Comparison of ENCODE assay signal across 8 cellular contexts in genomic region chr3:11847035-11847394, GRCh38. TPM values are rescaled to one million over a fixed set of nuclear protein-coding genes. Genes with fewer than 3 reads are reported as not detected.
DNase-seq lines count a peak whose midpoint lies in the region; ATAC-seq and TF ChIP-seq lines count a peak whose summit lies in the region.

No MANE protein-coding gene starts in this region.

- H3K36me3 Mint-ChIP-seq in GM23338 (ENCODE audit: low read depth) = peaks cover 20% of the 10 kb centered on the region
- peaks cover 10% of the 10 kb centered on the region for H3K36me3 Mint-ChIP-seq in T-helper 17 cell (ENCODE audit: low read depth)

- no peaks in the 10 kb centered on the region for H3K9me3 ChIP-seq in T-helper 17 cell (ENCODE audit: control insufficient read depth, low read length, poor library complexity, severe bottlenecking)
- no peaks in the 10 kb centered on the region for H3K9me3 ChIP-seq in skeletal muscle tissue (ENCODE audit: control insufficient read depth in 3 of 3, low read length in 3 of 3)

- no peaks in the 10 kb centered on the region for H4K20me1 ChIP-seq in GM23338 (replicated peaks; ENCODE audit: insufficient read depth)

- TF ChIP-seq CTCF in GM23338 (conservative IDR thresholded peaks at IDR 0.05; ENCODE audit: low read depth in 2 of 2) (no peak), foreskin fibroblast (IDR thresholded peaks at IDR 0.05; ENCODE audit: low read depth, low read length) (no peak)

- H3K27ac Mint-ChIP-seq in GM23338 = no peak overlapping the region; the same call in 1 of the 2 replicates
- peak overlapping the region; percentile 96 for H3K27ac Mint-ChIP-seq in T-helper 17 cell

- H3K9me2 ChIP-seq in GM23338 (ENCODE audit: insufficient read depth) = no peaks in the 10 kb centered on the region

- intact Hi-C loops in head of caudate nucleus (cut with DNase I) = no loop called here

- peak overlapping the region; percentile 100 for H3K4me3 Mint-ChIP-seq in GM23338
- peak overlapping the region; percentile 99 for H3K4me3 Mint-ChIP-seq in T-helper 17 cell

- H3K27me3 ChIP-seq in GM23338 (ENCODE audit: insufficient read depth) (peaks cover 11% of the 10 kb centered on the region), skeletal muscle tissue (ENCODE audit: control insufficient read depth in 3 of 3, insufficient read depth in 3 of 3, low read length in 3 of 3) (peaks cover 0 to 3% (median 0%) of the 10 kb centered on the region in 3 donors)

- no peaks in the 10 kb centered on the region for H3F3A ChIP-seq in GM23338 (replicated peaks; ENCODE audit: low read depth)

- ATAC-seq in GM23338 = no peak
- ATAC-seq in T-helper 17 cell = no peak

- peaks cover 15% of the 10 kb centered on the region; the same call in 1 of the 2 replicates for H3K4me1 ChIP-seq in GM23338 (ENCODE audit: insufficient read depth)
- peaks cover 14 to 23% (median 20%) of the 10 kb centered on the region in 3 donors for H3K4me1 ChIP-seq in skeletal muscle tissue (ENCODE audit: control insufficient read depth in 3 of 3, insufficient read depth in 3 of 3, low read length in 3 of 3)

- H3K27me3 Mint-ChIP-seq in GM23338 (ENCODE audit: insufficient read depth, low read depth, poor library complexity) (peaks cover 9% of the 10 kb centered on the region), T-helper 17 cell (no peaks in the 10 kb centered on the region)

- H3K9ac ChIP-seq in skeletal muscle tissue (ENCODE audit: low read depth in 1 of 3, low read length in 3 of 3) = peak overlapping the region; percentile 90 to 99 (median 95)

- peaks cover 19% of the 10 kb centered on the region; the same call in 1 of the 2 replicates for H3K79me2 ChIP-seq in GM23338 (replicated peaks; ENCODE audit: insufficient read depth)

- H3K4me2 ChIP-seq in GM23338 = peak overlapping the region; percentile 94

- DNase-seq in GM23338 (ENCODE audit: low spot score) (no peak), T-helper 17 cell (no peak), foreskin fibroblast (no peak), NCI-H526 treated with DMSO at 0.1 percent for 48 hours (lab: John Stamatoyannopoulos, UW) (no peak), NCI-H1092 (lab: John Stamatoyannopoulos, UW) (no peak), head of caudate nucleus (no peak)
- DNase-seq in activated CD4-positive, CD25-positive, alpha-beta regulatory T cell treated with anti-CD3 and anti-CD28 coated beads, Interleukin-2, amount 50 U/mL, for 72 hours = no peak

- peaks cover 14% of the 10 kb centered on the region for H3K4me1 Mint-ChIP-seq in GM23338
- peaks cover 27% of the 10 kb centered on the region for H3K4me1 Mint-ChIP-seq in T-helper 17 cell

- H3K9me3 Mint-ChIP-seq in GM23338 = no peaks in the 10 kb centered on the region; the same call in 2 of the 3 replicates

- H2AFZ ChIP-seq in GM23338 = peak overlapping the region; percentile 98

- H3K27ac ChIP-seq in GM23338 (ENCODE audit: low read depth) (no peak overlapping the region), skeletal muscle tissue (ENCODE audit: low read depth, low read length) (peak overlapping the region; percentile 62)

- H3K36me3 ChIP-seq in GM23338 (ENCODE audit: insufficient read depth) (no peaks in the 10 kb centered on the region), skeletal muscle tissue (ENCODE audit: control insufficient read depth in 3 of 3, insufficient read depth in 3 of 3, low read length in 3 of 3) (peaks cover 10 to 19% (median 15%) of the 10 kb centered on the region in 3 donors)

- H3K4me3 ChIP-seq in GM23338 (peak overlapping the region; percentile 94), foreskin fibroblast (ENCODE audit: low read depth in 1 of 2, low read length in 2 of 2) (peak overlapping the region; percentile 94 to 96), skeletal muscle tissue (ENCODE audit: low read length in 3 of 3) (peak overlapping the region; percentile 96 to 100 (median 98))

TF ChIP-seq in GM23338, 12 proteins besides CTCF, POLR2A, EP300 and RAD21:
- no peak for TF ChIP-seq STAT1 (IDR thresholded peaks at IDR 0.05; ENCODE audit: unreplicated experiment)
- TF ChIP-seq REST (IDR thresholded peaks at IDR 0.05; ENCODE audit: unreplicated experiment) = no peak
- no peak for TF ChIP-seq NANOG (IDR thresholded peaks at IDR 0.05; ENCODE audit: borderline replicate concordance)
- peak; percentile 14 for TF ChIP-seq EZH2 (IDR thresholded peaks at IDR 0.05; ENCODE audit: low read depth, unreplicated experiment)
- TF ChIP-seq CREB1 (CRISPR knock-in tag; IDR thresholded peaks at IDR 0.05; ENCODE audit: low read depth) = no peak
TF ChIP-seq in GM23338: peak in this region for 1.

RNA-seq across cellular contexts. Expression of gene TAMM41, which starts 0.3 kb away (rescaled TPM):
- 8.9 and 12.9 TPM in 2 replicates for total RNA-seq in GM23338 (2014; rRNA removed; shearing (Covaris generic))
- polyA plus RNA-seq in GM23338 (2016; fragmentation: Nextera tagmentation; extraction: Ambion mirVana) = 18.0 and 19.2 TPM in 2 replicates
- 10 to 100 TPM; 21.5 to 22.9 TPM for total RNA-seq in T-helper 17 cell
- 8.4 TPM for total RNA-seq in skeletal muscle tissue
